11 cellular contexts compared by ENCODE assay signal in the genomic region with DNA sequence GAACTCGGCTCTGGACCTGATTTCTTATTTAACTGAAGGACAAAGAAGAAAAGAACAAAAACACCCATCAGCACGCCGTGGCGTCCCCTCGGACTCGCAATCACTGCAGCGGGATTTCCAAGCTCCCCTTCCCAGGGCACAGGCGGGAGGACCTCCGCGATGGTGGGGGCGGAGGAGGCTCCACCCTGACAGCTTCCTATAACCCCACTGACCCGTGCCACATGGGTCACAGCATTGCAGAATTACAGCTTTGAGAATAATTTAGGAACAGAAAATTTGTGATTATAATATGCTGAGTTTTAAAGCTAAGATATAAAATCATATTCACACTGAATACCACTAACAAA.
A peak's percentile ranks its signal among the peaks of the same experiment; 100 is the strongest.
DNase-seq lines count a peak whose midpoint lies in the region; ATAC-seq and TF ChIP-seq lines count a peak whose summit lies in the region.
"Had no signal": no experiment of that assay in that cellular context is flagged by ENCODE, and none has a peak within 500 bp of the region (broad histone marks: within the 10 kb centered on the region; RNA-seq: fewer than 3 reads in every experiment).

No MANE protein-coding gene starts in this region.

- H3K27ac ChIP-seq in lower lobe of right lung (no peak overlapping the region), subcutaneous abdominal adipose tissue (ENCODE audit: low read depth, low read length) (no peak overlapping the region), spleen (no peak overlapping the region)
- H3K27ac ChIP-seq: epithelial cell of prostate had no signal

- intact Hi-C loops in lower lobe of right lung (cut with DNase I) (no loop called here), spleen (cut with DNase I; ENCODE audit: low total_unique reads) (no loop called here)

- WGBS in spleen, 5 donors, result 4 to 14% (median 10%) methylated on average over 11 to 12 of the region's 12 CpGs

- no peak for DNase-seq in MG63
- DNase-seq in epithelial cell of esophagus (ENCODE audit: low read depth), result no peak
- no peak for DNase-seq in lower lobe of right lung
- no peak for DNase-seq in putamen (ENCODE audit: low spot score)
- DNase-seq in spleen, result no peak
- DNase-seq: activated CD4-positive, alpha-beta T cell treated with anti-CD3 and anti-CD28 coated beads, Interleukin-2, amount 50 U/mL, for 1 hour; NCI-H187 treated with DMSO at 0.1 percent for 48 hours; SHP77 treated with DMSO at 0.1 percent for 48 hours had no signal

- no peaks in the 10 kb centered on the region for H3K27me3 ChIP-seq in MG63
- H3K27me3 ChIP-seq in lower lobe of right lung (ENCODE audit: low read depth), result no peaks in the 10 kb centered on the region
- H3K27me3 ChIP-seq in subcutaneous abdominal adipose tissue (ENCODE audit: control insufficient read depth in 5 of 5, insufficient read depth in 4 of 5, low read length in 5 of 5), result peaks cover 0 to 6% (median 0%) of the 10 kb centered on the region in 5 donors
- H3K27me3 ChIP-seq in spleen (replicated peaks in 1 of 7), result peaks cover 0 to 16% (median 0%) of the 10 kb centered on the region in 7 donors

- ATAC-seq in lower lobe of right lung (peak in 1 of 2 donors; percentile 41), GM19328 (IDR thresholded peaks at IDR 0.05; ENCODE audit: unreplicated experiment) (no peak)

- no peak for TF ChIP-seq POLR2A in spleen (IDR thresholded peaks at IDR 0.05)

- H3K36me3 ChIP-seq in MG63 (no peaks in the 10 kb centered on the region), lower lobe of right lung (no peaks in the 10 kb centered on the region), subcutaneous abdominal adipose tissue (ENCODE audit: control insufficient read depth in 5 of 5, insufficient read depth in 5 of 5, low read length in 5 of 5) (no peaks in the 10 kb centered on the region), spleen (no peaks in the 10 kb centered on the region)

- H3K4me1 ChIP-seq in lower lobe of right lung (peaks cover 4% of the 10 kb centered on the region), subcutaneous abdominal adipose tissue (ENCODE audit: control insufficient read depth in 5 of 5, insufficient read depth in 5 of 5, low read length in 5 of 5) (peaks cover 0 to 11% (median 6%) of the 10 kb centered on the region in 5 donors), spleen (peaks cover 0 to 9% (median 0%) of the 10 kb centered on the region in 6 donors)

- TF ChIP-seq CTCF in epithelial cell of esophagus (IDR thresholded peaks at IDR 0.05; ENCODE audit: insufficient read depth, low read depth, low read length, missing control alignments), result no peak
- no peak for TF ChIP-seq CTCF in lower lobe of right lung (IDR thresholded peaks at IDR 0.05)
- no peak for TF ChIP-seq CTCF in spleen (IDR thresholded peaks at IDR 0.05 in 8 of 11, conservative IDR thresholded peaks at IDR 0.05 in 3 of 11)

- H3K4me3 ChIP-seq in MG63 (peak overlapping the region; percentile 33), epithelial cell of esophagus (ENCODE audit: low read length) (peak overlapping the region; percentile 34), lower lobe of right lung (peak overlapping the region; percentile 24), subcutaneous abdominal adipose tissue (ENCODE audit: low read depth in 1 of 5, low read length in 5 of 5) (peak overlapping the region; percentile 37 to 66 (median 62)), spleen (peak overlapping the region in 3 of 8 donors; percentile 9 to 53 (median 23))

- H3K9ac ChIP-seq in subcutaneous abdominal adipose tissue (ENCODE audit: low read length in 5 of 5), result peak overlapping the region in 2 of 5 donors; percentile 7 to 60

- H3K9me3 ChIP-seq in MG63 (no peaks in the 10 kb centered on the region), lower lobe of right lung (no peaks in the 10 kb centered on the region), subcutaneous abdominal adipose tissue (ENCODE audit: control insufficient read depth in 5 of 5, low read length in 5 of 5) (peaks cover 0 to 4% (median 0%) of the 10 kb centered on the region in 5 donors), spleen (no peaks in the 10 kb centered on the region)
